ENCODE assay signal across 1 cellular context in the genomic region with DNA sequence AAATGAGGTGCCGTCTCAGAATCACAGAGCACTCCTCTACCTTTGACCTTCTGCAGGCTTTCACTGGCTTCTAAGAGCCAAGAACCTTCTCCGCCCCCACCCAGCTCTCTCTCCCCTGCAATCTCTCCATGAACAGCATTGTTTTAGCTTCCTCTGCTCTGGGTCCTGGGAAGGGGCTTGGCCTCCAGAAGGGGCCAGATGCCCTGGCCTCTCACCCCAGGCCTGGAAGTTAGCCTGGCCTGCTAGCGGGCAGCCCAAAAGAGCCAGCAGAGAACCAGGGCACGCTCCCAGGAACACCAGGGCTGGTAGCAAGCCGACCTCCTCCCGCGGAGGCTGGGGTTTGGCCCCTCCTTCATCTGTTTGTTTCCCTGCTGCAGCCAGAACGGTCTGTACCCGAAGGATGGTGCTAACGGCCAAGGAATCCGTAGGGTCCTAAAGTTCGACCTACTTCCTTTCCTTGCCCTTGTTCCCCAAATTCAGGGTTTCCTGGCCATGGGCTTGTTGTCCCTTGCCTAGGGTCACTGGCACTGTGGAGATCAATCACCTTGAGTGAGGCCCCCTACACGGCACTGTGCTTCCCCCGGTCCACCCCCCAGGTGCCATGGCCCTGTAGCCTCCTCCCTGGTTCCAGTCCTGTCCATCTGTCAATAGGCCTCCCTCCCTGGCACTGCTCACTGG.
A peak's percentile ranks its signal among the peaks of the same experiment; 100 is the strongest.
TF ChIP-seq lines count a peak whose summit lies in the region.

No MANE protein-coding gene starts in this region.

TF ChIP-seq in K562, 482 proteins besides CTCF, POLR2A, EP300 and RAD21 (continued from another document and continues in another):
- TF ChIP-seq KAT8 (IDR thresholded peaks at IDR 0.05; ENCODE audit: low read depth) = no peak
- no peak for TF ChIP-seq HNRNPUL1 (IDR thresholded peaks at IDR 0.05; ENCODE audit: low read length)
- TF ChIP-seq, protein P1, sequence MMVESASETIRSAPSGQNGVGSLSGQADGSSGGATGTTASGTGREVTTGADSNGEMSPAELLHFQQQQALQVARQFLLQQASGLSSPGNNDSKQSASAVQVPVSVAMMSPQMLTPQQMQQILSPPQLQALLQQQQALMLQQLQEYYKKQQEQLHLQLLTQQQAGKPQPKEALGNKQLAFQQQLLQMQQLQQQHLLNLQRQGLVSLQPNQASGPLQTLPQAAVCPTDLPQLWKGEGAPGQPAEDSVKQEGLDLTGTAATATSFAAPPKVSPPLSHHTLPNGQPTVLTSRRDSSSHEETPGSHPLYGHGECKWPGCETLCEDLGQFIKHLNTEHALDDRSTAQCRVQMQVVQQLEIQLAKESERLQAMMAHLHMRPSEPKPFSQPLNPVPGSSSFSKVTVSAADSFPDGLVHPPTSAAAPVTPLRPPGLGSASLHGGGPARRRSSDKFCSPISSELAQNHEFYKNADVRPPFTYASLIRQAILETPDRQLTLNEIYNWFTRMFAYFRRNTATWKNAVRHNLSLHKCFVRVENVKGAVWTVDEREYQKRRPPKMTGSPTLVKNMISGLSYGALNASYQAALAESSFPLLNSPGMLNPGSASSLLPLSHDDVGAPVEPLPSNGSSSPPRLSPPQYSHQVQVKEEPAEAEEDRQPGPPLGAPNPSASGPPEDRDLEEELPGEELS (CRISPR knock-in tag; IDR thresholded peaks at IDR 0.05; ENCODE audit: borderline replicate concordance) = no peak
- TF ChIP-seq, protein P2, sequence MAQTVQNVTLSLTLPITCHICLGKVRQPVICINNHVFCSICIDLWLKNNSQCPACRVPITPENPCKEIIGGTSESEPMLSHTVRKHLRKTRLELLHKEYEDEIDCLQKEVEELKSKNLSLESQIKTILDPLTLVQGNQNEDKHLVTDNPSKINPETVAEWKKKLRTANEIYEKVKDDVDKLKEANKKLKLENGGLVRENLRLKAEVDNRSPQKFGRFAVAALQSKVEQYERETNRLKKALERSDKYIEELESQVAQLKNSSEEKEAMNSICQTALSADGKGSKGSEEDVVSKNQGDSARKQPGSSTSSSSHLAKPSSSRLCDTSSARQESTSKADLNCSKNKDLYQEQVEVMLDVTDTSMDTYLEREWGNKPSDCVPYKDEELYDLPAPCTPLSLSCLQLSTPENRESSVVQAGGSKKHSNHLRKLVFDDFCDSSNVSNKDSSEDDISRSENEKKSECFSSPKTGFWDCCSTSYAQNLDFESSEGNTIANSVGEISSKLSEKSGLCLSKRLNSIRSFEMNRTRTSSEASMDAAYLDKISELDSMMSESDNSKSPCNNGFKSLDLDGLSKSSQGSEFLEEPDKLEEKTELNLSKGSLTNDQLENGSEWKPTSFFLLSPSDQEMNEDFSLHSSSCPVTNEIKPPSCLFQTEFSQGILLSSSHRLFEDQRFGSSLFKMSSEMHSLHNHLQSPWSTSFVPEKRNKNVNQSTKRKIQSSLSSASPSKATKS (CRISPR knock-in tag; IDR thresholded peaks at IDR 0.05) = no peak
- TF ChIP-seq EWSR1 (IDR thresholded peaks at IDR 0.05; ENCODE audit: borderline replicate concordance, low read depth, partially characterized antibody) = no peak
- TF ChIP-seq HMGN3 (IDR thresholded peaks at IDR 0.05; ENCODE audit: borderline replicate concordance, extremely low read depth, insufficient read length, low read depth, low read length) = peak; percentile 32
- no peak for TF ChIP-seq BRF1 (IDR thresholded peaks at IDR 0.05; ENCODE audit: borderline replicate concordance, extremely low read depth, insufficient read length)
- 0 out of 2 replicates have a peak, but pooled peaks have one; percentile 39 for TF ChIP-seq ZNF311 (CRISPR knock-in tag; IDR thresholded peaks at IDR 0.05)
- peak; percentile 88 for TF ChIP-seq TOE1 (IDR thresholded peaks at IDR 0.05; ENCODE audit: borderline replicate concordance)
- no peak for TF ChIP-seq TOE1 (CRISPR knock-in tag; IDR thresholded peaks at IDR 0.05; ENCODE audit: borderline replicate concordance, low read depth)
- no peak for TF ChIP-seq PRPF4 (IDR thresholded peaks at IDR 0.05; ENCODE audit: insufficient read depth, low read depth, low read length, poor library complexity, severe bottlenecking)
- TF ChIP-seq, protein P3, sequence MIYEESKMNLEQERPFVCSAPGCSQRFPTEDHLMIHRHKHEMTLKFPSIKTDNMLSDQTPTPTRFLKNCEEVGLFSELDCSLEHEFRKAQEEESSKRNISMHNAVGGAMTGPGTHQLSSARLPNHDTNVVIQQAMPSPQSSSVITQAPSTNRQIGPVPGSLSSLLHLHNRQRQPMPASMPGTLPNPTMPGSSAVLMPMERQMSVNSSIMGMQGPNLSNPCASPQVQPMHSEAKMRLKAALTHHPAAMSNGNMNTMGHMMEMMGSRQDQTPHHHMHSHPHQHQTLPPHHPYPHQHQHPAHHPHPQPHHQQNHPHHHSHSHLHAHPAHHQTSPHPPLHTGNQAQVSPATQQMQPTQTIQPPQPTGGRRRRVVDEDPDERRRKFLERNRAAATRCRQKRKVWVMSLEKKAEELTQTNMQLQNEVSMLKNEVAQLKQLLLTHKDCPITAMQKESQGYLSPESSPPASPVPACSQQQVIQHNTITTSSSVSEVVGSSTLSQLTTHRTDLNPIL (CRISPR knock-in tag; IDR thresholded peaks at IDR 0.05) = no peak
- no peak for TF ChIP-seq SMAD3 (CRISPR knock-in tag; conservative IDR thresholded peaks at IDR 0.05)
- no peak for TF ChIP-seq PTTG1 (tag; IDR thresholded peaks at IDR 0.05; ENCODE audit: low read depth)
- TF ChIP-seq SAFB2 (IDR thresholded peaks at IDR 0.05; ENCODE audit: borderline replicate concordance, low read depth, low read length, severe bottlenecking) = no peak
- no peak for TF ChIP-seq KLF16 (IDR thresholded peaks at IDR 0.05)
- TF ChIP-seq, protein P4, sequence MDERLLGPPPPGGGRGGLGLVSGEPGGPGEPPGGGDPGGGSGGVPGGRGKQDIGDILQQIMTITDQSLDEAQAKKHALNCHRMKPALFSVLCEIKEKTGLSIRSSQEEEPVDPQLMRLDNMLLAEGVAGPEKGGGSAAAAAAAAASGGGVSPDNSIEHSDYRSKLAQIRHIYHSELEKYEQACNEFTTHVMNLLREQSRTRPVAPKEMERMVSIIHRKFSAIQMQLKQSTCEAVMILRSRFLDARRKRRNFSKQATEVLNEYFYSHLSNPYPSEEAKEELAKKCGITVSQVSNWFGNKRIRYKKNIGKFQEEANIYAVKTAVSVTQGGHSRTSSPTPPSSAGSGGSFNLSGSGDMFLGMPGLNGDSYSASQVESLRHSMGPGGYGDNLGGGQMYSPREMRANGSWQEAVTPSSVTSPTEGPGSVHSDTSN (CRISPR knock-in tag; IDR thresholded peaks at IDR 0.05; ENCODE audit: low read depth) = no peak
- TF ChIP-seq, protein P4 (tag; conservative IDR thresholded peaks at IDR 0.05; ENCODE audit: low read depth) = 0 out of 2 replicates have a peak, but pooled peaks have one; percentile 0
- TF ChIP-seq RFX7 (CRISPR knock-in tag; IDR thresholded peaks at IDR 0.05) = no peak
- no peak for TF ChIP-seq BRD4 (IDR thresholded peaks at IDR 0.05)
- TF ChIP-seq ZC3H8 (IDR thresholded peaks at IDR 0.05) = no peak
- TF ChIP-seq DMBX1 (CRISPR knock-in tag; IDR thresholded peaks at IDR 0.05; ENCODE audit: borderline replicate concordance) = peak; percentile 54
- TF ChIP-seq L3MBTL2 (IDR thresholded peaks at IDR 0.05) = peak; percentile 31; the same call in 1 of the 2 replicates
- TF ChIP-seq GTF2E2 (tag; IDR thresholded peaks at IDR 0.05) = no peak
- TF ChIP-seq PYGO2 (tag; IDR thresholded peaks at IDR 0.05) = no peak
- no peak; the same call in 1 of the 2 replicates for TF ChIP-seq KLF6 (CRISPR knock-in tag; IDR thresholded peaks at IDR 0.05; ENCODE audit: borderline replicate concordance)
- TF ChIP-seq PURB (CRISPR knock-in tag; IDR thresholded peaks at IDR 0.05; ENCODE audit: low read depth) = no peak
- TF ChIP-seq HDAC2 (IDR thresholded peaks at IDR 0.05) = peak; percentile 87
- TF ChIP-seq FOSL1 (tag; conservative IDR thresholded peaks at IDR 0.05) = no peak
- peak; percentile 7 to 59; a peak in 2 of 4 replicates for TF ChIP-seq RCOR1 (IDR thresholded peaks at IDR 0.05; ENCODE audit: borderline replicate concordance in 1 of 2, low read depth in 2 of 2, low read length in 2 of 2)
- no peak for TF ChIP-seq ADNP (tag; IDR thresholded peaks at IDR 0.05)
- no peak for TF ChIP-seq NCOR1 (IDR thresholded peaks at IDR 0.05)
- no peak for TF ChIP-seq ZNF121 (CRISPR knock-in tag; conservative IDR thresholded peaks at IDR 0.05)
- TF ChIP-seq, protein P5, sequence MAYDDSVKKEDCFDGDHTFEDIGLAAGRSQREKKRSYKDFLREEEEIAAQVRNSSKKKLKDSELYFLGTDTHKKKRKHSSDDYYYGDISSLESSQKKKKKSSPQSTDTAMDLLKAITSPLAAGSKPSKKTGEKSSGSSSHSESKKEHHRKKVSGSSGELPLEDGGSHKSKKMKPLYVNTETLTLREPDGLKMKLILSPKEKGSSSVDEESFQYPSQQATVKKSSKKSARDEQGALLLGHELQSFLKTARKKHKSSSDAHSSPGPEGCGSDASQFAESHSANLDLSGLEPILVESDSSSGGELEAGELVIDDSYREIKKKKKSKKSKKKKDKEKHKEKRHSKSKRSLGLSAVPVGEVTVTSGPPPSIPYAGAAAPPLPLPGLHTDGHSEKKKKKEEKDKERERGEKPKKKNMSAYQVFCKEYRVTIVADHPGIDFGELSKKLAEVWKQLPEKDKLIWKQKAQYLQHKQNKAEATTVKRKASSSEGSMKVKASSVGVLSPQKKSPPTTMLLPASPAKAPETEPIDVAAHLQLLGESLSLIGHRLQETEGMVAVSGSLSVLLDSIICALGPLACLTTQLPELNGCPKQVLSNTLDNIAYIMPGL (CRISPR knock-in tag; IDR thresholded peaks at IDR 0.05) = no peak
- no peak for TF ChIP-seq ZNF232 (CRISPR knock-in tag; IDR thresholded peaks at IDR 0.05)
- no peak for TF ChIP-seq TGIF2 (CRISPR knock-in tag; IDR thresholded peaks at IDR 0.05)
- TF ChIP-seq ZNF324 (CRISPR knock-in tag; IDR thresholded peaks at IDR 0.05) = no peak
- TF ChIP-seq NCOA4 (IDR thresholded peaks at IDR 0.05; ENCODE audit: partially characterized antibody) = no peak
- TF ChIP-seq XRCC4 (IDR thresholded peaks at IDR 0.05; ENCODE audit: extremely low read depth, insufficient read depth, insufficient read length) = no peak
- TF ChIP-seq, protein P6, sequence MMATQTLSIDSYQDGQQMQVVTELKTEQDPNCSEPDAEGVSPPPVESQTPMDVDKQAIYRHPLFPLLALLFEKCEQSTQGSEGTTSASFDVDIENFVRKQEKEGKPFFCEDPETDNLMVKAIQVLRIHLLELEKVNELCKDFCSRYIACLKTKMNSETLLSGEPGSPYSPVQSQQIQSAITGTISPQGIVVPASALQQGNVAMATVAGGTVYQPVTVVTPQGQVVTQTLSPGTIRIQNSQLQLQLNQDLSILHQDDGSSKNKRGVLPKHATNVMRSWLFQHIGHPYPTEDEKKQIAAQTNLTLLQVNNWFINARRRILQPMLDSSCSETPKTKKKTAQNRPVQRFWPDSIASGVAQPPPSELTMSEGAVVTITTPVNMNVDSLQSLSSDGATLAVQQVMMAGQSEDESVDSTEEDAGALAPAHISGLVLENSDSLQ (IDR thresholded peaks at IDR 0.05) = no peak
- 0 out of 2 replicates have a peak, but pooled peaks have one; percentile 10 for TF ChIP-seq SMC3 (conservative IDR thresholded peaks at IDR 0.05; ENCODE audit: insufficient read depth, low read depth, low read length)
- TF ChIP-seq, protein P7, sequence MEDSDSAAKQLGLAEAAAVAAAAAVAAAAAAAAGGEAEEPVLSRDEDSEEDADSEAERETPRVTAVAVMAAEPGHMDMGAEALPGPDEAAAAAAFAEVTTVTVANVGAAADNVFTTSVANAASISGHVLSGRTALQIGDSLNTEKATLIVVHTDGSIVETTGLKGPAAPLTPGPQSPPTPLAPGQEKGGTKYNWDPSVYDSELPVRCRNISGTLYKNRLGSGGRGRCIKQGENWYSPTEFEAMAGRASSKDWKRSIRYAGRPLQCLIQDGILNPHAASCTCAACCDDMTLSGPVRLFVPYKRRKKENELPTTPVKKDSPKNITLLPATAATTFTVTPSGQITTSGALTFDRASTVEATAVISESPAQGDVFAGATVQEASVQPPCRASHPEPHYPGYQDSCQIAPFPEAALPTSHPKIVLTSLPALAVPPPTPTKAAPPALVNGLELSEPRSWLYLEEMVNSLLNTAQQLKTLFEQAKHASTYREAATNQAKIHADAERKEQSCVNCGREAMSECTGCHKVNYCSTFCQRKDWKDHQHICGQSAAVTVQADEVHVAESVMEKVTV (CRISPR knock-in tag; IDR thresholded peaks at IDR 0.05) = 0 out of 2 replicates have a peak, but pooled peaks have one; percentile 18
- TF ChIP-seq NEUROD1 (IDR thresholded peaks at IDR 0.05; ENCODE audit: borderline replicate concordance, low read depth, low read length, partially characterized antibody) = no peak
- TF ChIP-seq MXI1 (IDR thresholded peaks at IDR 0.05; ENCODE audit: low read depth, low read length) = no peak
- TF ChIP-seq, protein P8, sequence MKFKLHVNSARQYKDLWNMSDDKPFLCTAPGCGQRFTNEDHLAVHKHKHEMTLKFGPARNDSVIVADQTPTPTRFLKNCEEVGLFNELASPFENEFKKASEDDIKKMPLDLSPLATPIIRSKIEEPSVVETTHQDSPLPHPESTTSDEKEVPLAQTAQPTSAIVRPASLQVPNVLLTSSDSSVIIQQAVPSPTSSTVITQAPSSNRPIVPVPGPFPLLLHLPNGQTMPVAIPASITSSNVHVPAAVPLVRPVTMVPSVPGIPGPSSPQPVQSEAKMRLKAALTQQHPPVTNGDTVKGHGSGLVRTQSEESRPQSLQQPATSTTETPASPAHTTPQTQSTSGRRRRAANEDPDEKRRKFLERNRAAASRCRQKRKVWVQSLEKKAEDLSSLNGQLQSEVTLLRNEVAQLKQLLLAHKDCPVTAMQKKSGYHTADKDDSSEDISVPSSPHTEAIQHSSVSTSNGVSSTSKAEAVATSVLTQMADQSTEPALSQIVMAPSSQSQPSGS (CRISPR knock-in tag; IDR thresholded peaks at IDR 0.05) = no peak
- TF ChIP-seq IRF2 (CRISPR knock-in tag; IDR thresholded peaks at IDR 0.05) = no peak
- TF ChIP-seq, protein P9, sequence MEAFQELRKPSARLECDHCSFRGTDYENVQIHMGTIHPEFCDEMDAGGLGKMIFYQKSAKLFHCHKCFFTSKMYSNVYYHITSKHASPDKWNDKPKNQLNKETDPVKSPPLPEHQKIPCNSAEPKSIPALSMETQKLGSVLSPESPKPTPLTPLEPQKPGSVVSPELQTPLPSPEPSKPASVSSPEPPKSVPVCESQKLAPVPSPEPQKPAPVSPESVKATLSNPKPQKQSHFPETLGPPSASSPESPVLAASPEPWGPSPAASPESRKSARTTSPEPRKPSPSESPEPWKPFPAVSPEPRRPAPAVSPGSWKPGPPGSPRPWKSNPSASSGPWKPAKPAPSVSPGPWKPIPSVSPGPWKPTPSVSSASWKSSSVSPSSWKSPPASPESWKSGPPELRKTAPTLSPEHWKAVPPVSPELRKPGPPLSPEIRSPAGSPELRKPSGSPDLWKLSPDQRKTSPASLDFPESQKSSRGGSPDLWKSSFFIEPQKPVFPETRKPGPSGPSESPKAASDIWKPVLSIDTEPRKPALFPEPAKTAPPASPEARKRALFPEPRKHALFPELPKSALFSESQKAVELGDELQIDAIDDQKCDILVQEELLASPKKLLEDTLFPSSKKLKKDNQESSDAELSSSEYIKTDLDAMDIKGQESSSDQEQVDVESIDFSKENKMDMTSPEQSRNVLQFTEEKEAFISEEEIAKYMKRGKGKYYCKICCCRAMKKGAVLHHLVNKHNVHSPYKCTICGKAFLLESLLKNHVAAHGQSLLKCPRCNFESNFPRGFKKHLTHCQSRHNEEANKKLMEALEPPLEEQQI (IDR thresholded peaks at IDR 0.05) = no peak; the same call in 1 of the 2 replicates
